Comparison of ENCODE assay signal across 33 cellular contexts in the genomic region with DNA sequence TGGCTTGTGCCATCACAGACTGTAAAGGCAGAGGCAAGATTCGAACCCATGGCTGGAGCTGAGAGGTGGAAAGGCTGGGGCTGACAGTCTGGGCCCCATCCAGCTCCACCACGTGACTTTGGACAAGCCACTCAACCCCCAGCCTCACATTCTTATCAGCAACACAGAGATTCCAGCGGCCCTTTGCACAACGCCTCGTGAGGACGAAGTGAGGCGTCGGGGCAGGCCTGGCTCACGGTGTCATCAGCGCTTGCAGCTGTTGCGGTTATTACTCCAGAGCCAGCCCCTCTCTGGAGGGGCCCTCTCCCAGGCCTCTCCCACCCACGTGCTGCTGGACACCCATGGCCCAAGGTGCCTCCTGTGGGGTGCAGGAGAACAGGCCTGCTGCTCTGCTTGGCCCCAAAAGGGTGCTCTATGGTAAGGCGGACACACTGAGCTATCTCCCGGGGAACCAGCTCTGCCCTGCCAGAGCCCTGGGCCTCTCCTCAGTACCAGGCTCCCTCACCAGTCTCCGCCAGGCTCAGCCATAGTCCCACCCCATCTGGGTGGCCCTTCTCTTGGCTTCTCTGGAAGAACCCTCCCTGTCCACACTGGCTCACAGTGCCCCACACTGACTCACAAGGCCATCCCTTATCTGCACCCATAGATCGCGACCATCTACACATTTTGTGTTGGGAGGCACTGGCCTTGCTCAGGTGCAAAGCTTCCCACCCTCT. TPM values are rescaled to one million over a fixed set of nuclear protein-coding genes. Genes with fewer than 3 reads are reported as not detected.
"Had no signal": no experiment of that assay in that cellular context is flagged by ENCODE, and none has a peak within 500 bp of the region (broad histone marks: within the 10 kb centered on the region; RNA-seq: fewer than 3 reads in every experiment).

No MANE protein-coding gene starts in this region.

- DNase-seq: activated CD4-positive, alpha-beta memory T cell treated with anti-CD3 and anti-CD28 coated beads for 36 hours; activated CD4-positive, alpha-beta T cell treated with anti-CD3 and anti-CD28 coated beads for 48 hours; activated CD8-positive, alpha-beta memory T cell treated with anti-CD3 and anti-CD28 coated beads, Interleukin-2, amount 50 U/mL, for 48 hours; activated T-cell treated with anti-CD3 and anti-CD28 coated beads, Interleukin-2, amount 50 U/mL, for 4 hours; aorta; cerebellar nuclear complex; cortex of kidney; effector memory CD8-positive, alpha-beta T cell; foreskin fibroblast; hypothalamus; kidney glomerular epithelial cell; lower lobe of right lung; mesenchymal stem cell; naive thymus-derived CD8-positive, alpha-beta T cell; nucleus accumbens; stimulated activated CD4-positive, alpha-beta T cell treated with anti-CD3 and anti-CD28 coated beads, Interleukin-15, amount 100 ng/mL, for 24 hours; stimulated activated naive CD8-positive, alpha-beta T cell treated with anti-CD3 and anti-CD28 coated beads, Interleukin-15, Interleukin-2, amounts not matched to agents 100 U/mL and 50 U/mL, for 24 hours; testis; transverse colon had no signal

- H3K9me3 ChIP-seq: heart left ventricle, lower lobe of right lung, right atrium auricular region, testis, transverse colon had no signal

- H3K9me3 Mint-ChIP-seq: activated CD4-positive, alpha-beta memory T cell treated with anti-CD3 and anti-CD28 coated beads for 36 hours; activated T-cell treated with anti-CD3 and anti-CD28 coated beads, Interleukin-2, amount 50 U/mL, for 4 hours; activated T-helper 2 cell treated with anti-CD3 and anti-CD28 coated beads, Interferon-gamma antibody, Interleukin-2, Interleukin-4, amounts not matched to agents 10 μg/mL and 5 μg/mL and 100 μg/mL, durations not matched to agents 14 hours and 24 hours and 36 hours; brain; effector memory CD8-positive, alpha-beta T cell; naive thymus-derived CD8-positive, alpha-beta T cell; neural crest cell had no signal

- H3K4me3 Mint-ChIP-seq: activated CD4-positive, alpha-beta memory T cell treated with anti-CD3 and anti-CD28 coated beads for 36 hours; activated naive CD8-positive, alpha-beta T cell; activated T-cell treated with anti-CD3 and anti-CD28 coated beads, Interleukin-2, amount 50 U/mL, for 4 hours; brain; effector memory CD8-positive, alpha-beta T cell; neural crest cell had no signal

- H2AFZ ChIP-seq: parathyroid adenoma had no signal

- H3K27ac Mint-ChIP-seq: activated CD4-positive, alpha-beta memory T cell treated with anti-CD3 and anti-CD28 coated beads for 36 hours; activated naive CD8-positive, alpha-beta T cell; activated T-helper 2 cell treated with anti-CD3 and anti-CD28 coated beads, Interferon-gamma antibody, Interleukin-2, Interleukin-4, amounts not matched to agents 10 μg/mL and 5 μg/mL and 100 μg/mL, durations not matched to agents 14 hours and 24 hours and 36 hours had no signal

- H3K36me3 ChIP-seq: cardiac muscle cell, transverse colon had no signal

- H3K27me3 Mint-ChIP-seq: activated CD4-positive, alpha-beta memory T cell treated with anti-CD3 and anti-CD28 coated beads for 36 hours; activated naive CD8-positive, alpha-beta T cell; brain; effector memory CD8-positive, alpha-beta T cell; naive thymus-derived CD8-positive, alpha-beta T cell had no signal

- H3K4me3 ChIP-seq: cardiac muscle cell, heart left ventricle, lower lobe of right lung, right atrium auricular region, testis, transverse colon had no signal

- H3K27ac ChIP-seq: cardiac muscle cell, heart left ventricle, lower lobe of right lung, parathyroid adenoma, right atrium auricular region, testis, transverse colon had no signal

- H3K9ac ChIP-seq: parathyroid adenoma had no signal

- H3K27me3 ChIP-seq: cardiac muscle cell, heart left ventricle, right atrium auricular region, testis, transverse colon had no signal

- H3K36me3 Mint-ChIP-seq: activated CD4-positive, alpha-beta memory T cell treated with anti-CD3 and anti-CD28 coated beads for 36 hours; activated naive CD8-positive, alpha-beta T cell had no signal

- FAIRE-seq: endothelial cell of umbilical vein, urothelium cell line had no signal

- H3K4me1 ChIP-seq: parathyroid adenoma had no signal

- H3K4me1 Mint-ChIP-seq: neural crest cell had no signal

- ATAC-seq: activated T-cell treated with anti-CD3 and anti-CD28 coated beads, Interleukin-2, amount 50 U/mL, for 4 hours; effector memory CD8-positive, alpha-beta T cell; left lobe of liver; lower lobe of right lung; naive thymus-derived CD8-positive, alpha-beta T cell; stimulated activated naive CD8-positive, alpha-beta T cell treated with anti-CD3 and anti-CD28 coated beads, Interleukin-15, Interleukin-2, amounts not matched to agents 100 U/mL and 50 U/mL, for 24 hours had no signal

RNA-seq across cellular contexts. Expression of gene CHGA, which starts 21.1 kb away (rescaled TPM):
- total RNA-seq: activated CD4-positive, alpha-beta memory T cell treated with anti-CD3 and anti-CD28 coated beads for 36 hours; activated T-helper 2 cell treated with anti-CD3 and anti-CD28 coated beads, Interferon-gamma antibody, Interleukin-2, Interleukin-4, amounts not matched to agents 10 μg/mL and 5 μg/mL and 100 μg/mL, durations not matched to agents 14 hours and 24 hours and 36 hours; aorta; cardiac muscle cell; endothelial cell of umbilical vein; fibroblast of lung; heart left ventricle; naive thymus-derived CD8-positive, alpha-beta T cell; pulmonary artery endothelial cell; right atrium auricular region; T-helper 1 cell treated with Interleukin-12 subunit alpha and Interleukin-12 subunit beta and Interleukin-4 antibody, amounts not matched to agents 30 ng/mL and 1 ng/mL, for 36 hours had no signal
- polyA plus RNA-seq: endothelial cell of umbilical vein, fibroblast of lung had no signal
